ENCODE assay signal across 8 cellular contexts in the genomic region with DNA sequence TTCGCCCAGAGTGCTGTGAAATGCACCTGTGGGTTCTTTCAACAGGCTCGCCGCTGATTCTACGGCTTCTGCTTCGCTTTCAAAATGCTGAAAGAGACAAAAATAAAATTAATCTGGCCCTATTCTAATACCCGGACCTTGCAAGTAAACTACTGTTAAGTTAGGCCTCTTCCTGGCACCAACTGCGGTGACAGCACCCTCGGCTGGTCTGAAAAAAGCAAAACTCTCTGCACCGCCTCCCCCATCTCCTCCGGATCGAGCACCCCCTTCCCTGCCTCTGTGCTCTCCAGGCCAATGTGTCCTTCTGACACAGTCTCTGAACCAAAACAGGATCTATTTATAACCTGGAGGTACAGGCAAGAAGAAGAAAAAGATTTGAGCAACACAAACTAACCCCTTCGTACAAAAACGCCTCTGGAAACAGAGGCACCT. TPM values are rescaled to one million over a fixed set of nuclear protein-coding genes. Genes with fewer than 3 reads are reported as not detected.
DNase-seq lines count a peak whose midpoint lies in the region; ATAC-seq lines count a peak whose summit lies in the region.

No MANE protein-coding gene starts in this region.

- H3K9ac ChIP-seq in rectal smooth muscle tissue (ENCODE audit: low read length) = peak overlapping the region; percentile 94

- CTCF ChIA-PET in T-cell (lab: Charles Lee) = interaction anchor here (0.6 to 1.7 kb wide), 4 partner anchors 23 to 347 kb away, joined by 3 to 9 read pairs (median 4); no protein-coding TSS in a partner anchor

- POLR2A ChIA-PET in T-cell (lab: Charles Lee) = interaction anchor here (0.9 to 1.2 kb wide), 3 partner anchors 12 to 19 kb away, joined by 3 to 6 read pairs (median 5); no protein-coding TSS in a partner anchor

- no peaks in the 10 kb centered on the region for H3K9me3 Mint-ChIP-seq in T-cell

- peak overlapping the region; percentile 99 to 100 for H3K27ac Mint-ChIP-seq in T-cell

- H3K4me1 ChIP-seq in rectal smooth muscle tissue (ENCODE audit: control insufficient read depth, insufficient read depth, low read length) = peaks cover 12% of the 10 kb centered on the region

- peak; percentile 39 for DNase-seq in CD1c-positive myeloid dendritic cell (ENCODE audit: extremely low spot score)
- DNase-seq in HS-27A (ENCODE audit: low read depth) = peak; percentile 46
- peak; percentile 20 to 76 (median 56) for DNase-seq in T-cell
- peak in 52 of 58 donors; percentile 3 to 70 (median 38) for DNase-seq in anterior cingulate cortex (lab: John Stamatoyannopoulos, UW)
- peak; percentile 51 for DNase-seq in hepatic stellate cell (ENCODE audit: low spot score)

- no peaks in the 10 kb centered on the region for H3K36me3 ChIP-seq in rectal smooth muscle tissue (ENCODE audit: control insufficient read depth, insufficient read depth, low read length)

- ATAC-seq in GM19372 (IDR thresholded peaks at IDR 0.05; ENCODE audit: low read depth, unreplicated experiment) = peak; percentile 27
- peak; percentile 52 to 59 (median 55) for ATAC-seq in T-cell (replicated peaks in 1 of 4)
- ATAC-seq in GM18519 (IDR thresholded peaks at IDR 0.05; ENCODE audit: low FRiP score, unreplicated experiment) = no peak

- no peaks in the 10 kb centered on the region for H3K27me3 ChIP-seq in rectal smooth muscle tissue (ENCODE audit: control insufficient read depth, insufficient read depth, low read length)

- no peaks in the 10 kb centered on the region for H3K27me3 Mint-ChIP-seq in T-cell

- peak overlapping the region; percentile 92 for H3K4me3 ChIP-seq in rectal smooth muscle tissue (ENCODE audit: low read length)

- peak overlapping the region; percentile 92 for H3K27ac ChIP-seq in rectal smooth muscle tissue (ENCODE audit: low read depth, low read length)

- H3K4me1 Mint-ChIP-seq in T-cell = peaks cover 50 to 63% (median 62%) of the 10 kb centered on the region in 3 donors

- H3K36me3 Mint-ChIP-seq in T-cell = peaks cover 21% of the 10 kb centered on the region

- peak overlapping the region; percentile 91 to 99 (median 99) for H3K4me3 Mint-ChIP-seq in T-cell

RNA-seq across cellular contexts. Expression of gene ATOSA, which starts 1.1 kb away (rescaled TPM):
- 100 to 1,000 TPM in 2 of 5 donors, 10 to 100 TPM in 3; 88.2 to 121 (median 96.1) TPM for total RNA-seq in T-cell
